In genomic region chr17:42536048-42536371, GRCh38 we compare ENCODE assay signal across 1 cellular context.
TF ChIP-seq lines count a peak whose summit lies in the region.

Gene NAGLU (plus strand): TSS chr17:42536241. CDS start chr17:42536273, 32 bp downstream.

TF ChIP-seq in HepG2, 621 proteins besides CTCF, POLR2A, EP300 and RAD21 (continued from another document and continues in another):
- TF ChIP-seq ZZZ3 (CRISPR knock-in tag; IDR thresholded peaks at IDR 0.05; ENCODE audit: borderline replicate concordance) (no peak), NRL (CRISPR knock-in tag; IDR thresholded peaks at IDR 0.05; ENCODE audit: borderline replicate concordance) (0 out of 2 replicates have a peak, but pooled peaks have one; percentile 10), POLR2AphosphoS5 (IDR thresholded peaks at IDR 0.05; ENCODE audit: low read depth, low read length) (peak; percentile 81), ZSCAN21 (CRISPR knock-in tag; IDR thresholded peaks at IDR 0.05; ENCODE audit: borderline replicate concordance) (peak; percentile 17; the same call in 1 of the 2 replicates), ZNF101 (CRISPR knock-in tag; IDR thresholded peaks at IDR 0.05; ENCODE audit: borderline replicate concordance, low read depth) (no peak), ZBTB8A (CRISPR knock-in tag; IDR thresholded peaks at IDR 0.05; ENCODE audit: borderline replicate concordance, low read depth) (0 out of 2 replicates have a peak, but pooled peaks have one; percentile 26), RARA (CRISPR knock-in tag; IDR thresholded peaks at IDR 0.05) (peak; percentile 80), ZBTB7B (CRISPR knock-in tag; IDR thresholded peaks at IDR 0.05) (peak; percentile 95), ZHX2 (IDR thresholded peaks at IDR 0.05; ENCODE audit: low read depth) (0 out of 2 replicates have a peak, but pooled peaks have one; percentile 30), ZHX2 (CRISPR knock-in tag; IDR thresholded peaks at IDR 0.05; ENCODE audit: borderline replicate concordance) (peak; percentile 77; the same call in 1 of the 2 replicates), ISL2 (CRISPR knock-in tag; IDR thresholded peaks at IDR 0.05) (peak; percentile 51; the same call in 1 of the 2 replicates), ZNF652 (CRISPR knock-in tag; IDR thresholded peaks at IDR 0.05; ENCODE audit: borderline replicate concordance, low read depth) (no peak), FIP1L1 (IDR thresholded peaks at IDR 0.05; ENCODE audit: borderline replicate concordance, insufficient read depth, low read depth, low read length) (no peak), ZNF451 (CRISPR knock-in tag; IDR thresholded peaks at IDR 0.05) (no peak), SRSF9 (IDR thresholded peaks at IDR 0.05; ENCODE audit: borderline replicate concordance, insufficient read depth, low read depth, low read length, poor library complexity, severe bottlenecking) (no peak), POLR2G (IDR thresholded peaks at IDR 0.05; ENCODE audit: low read depth, low read length) (peak; percentile 89), TAF15 (IDR thresholded peaks at IDR 0.05; ENCODE audit: low read depth, low read length, poor library complexity, severe bottlenecking) (peak; percentile 40), ZNF674 (CRISPR knock-in tag; IDR thresholded peaks at IDR 0.05; ENCODE audit: low read depth) (no peak), ZNF432 (CRISPR knock-in tag; IDR thresholded peaks at IDR 0.05; ENCODE audit: borderline replicate concordance) (no peak), ZSCAN30 (CRISPR knock-in tag; IDR thresholded peaks at IDR 0.05) (no peak), ZNF496 (CRISPR knock-in tag; IDR thresholded peaks at IDR 0.05; ENCODE audit: insufficient replicate concordance) (no peak), HNF4A (CRISPR knock-in tag; IDR thresholded peaks at IDR 0.05) (peak; percentile 46; the same call in 1 of the 2 replicates), KLF9 (CRISPR knock-in tag; IDR thresholded peaks at IDR 0.05; ENCODE audit: low read depth) (no peak), ZNF234 (CRISPR knock-in tag; conservative IDR thresholded peaks at IDR 0.05) (no peak), NR2C2 (CRISPR knock-in tag; IDR thresholded peaks at IDR 0.05; ENCODE audit: borderline replicate concordance) (0 out of 2 replicates have a peak, but pooled peaks have one; percentile 2), ZNF609 (CRISPR knock-in tag; IDR thresholded peaks at IDR 0.05; ENCODE audit: borderline replicate concordance) (no peak), E2F1 (CRISPR knock-in tag; IDR thresholded peaks at IDR 0.05) (0 out of 2 replicates have a peak, but pooled peaks have one; percentile 29), GRHL1 (CRISPR knock-in tag; conservative IDR thresholded peaks at IDR 0.05) (no peak), IKZF5 (CRISPR knock-in tag; IDR thresholded peaks at IDR 0.05) (peak; percentile 49; the same call in 1 of the 2 replicates), DPF2 (CRISPR knock-in tag; IDR thresholded peaks at IDR 0.05; ENCODE audit: borderline replicate concordance, low read depth) (0 out of 2 replicates have a peak, but pooled peaks have one; percentile 1), ZNF567 (CRISPR knock-in tag; IDR thresholded peaks at IDR 0.05; ENCODE audit: borderline replicate concordance) (0 out of 2 replicates have a peak, but pooled peaks have one; percentile 4), ZFP91 (CRISPR knock-in tag; IDR thresholded peaks at IDR 0.05; ENCODE audit: borderline replicate concordance) (no peak), ONECUT2 (CRISPR knock-in tag; IDR thresholded peaks at IDR 0.05) (peak; percentile 37; the same call in 1 of the 2 replicates), YY1 (IDR thresholded peaks at IDR 0.05; ENCODE audit: insufficient read depth, insufficient replicate concordance, low read depth, low read length) (peak; percentile 73), RBFOX2 (IDR thresholded peaks at IDR 0.05; ENCODE audit: low read depth, low read length) (peak; percentile 97), HMGXB3 (CRISPR knock-in tag; IDR thresholded peaks at IDR 0.05; ENCODE audit: borderline replicate concordance) (peak; percentile 3; the same call in 1 of the 2 replicates), ZNF337 (CRISPR knock-in tag; IDR thresholded peaks at IDR 0.05; ENCODE audit: borderline replicate concordance, low read depth) (0 out of 2 replicates have a peak, but pooled peaks have one; percentile 46)
